In genomic region chr12:11310336-11310735, GRCh38 we compare ENCODE assay signal across 40 cellular contexts. TPM values are rescaled to one million over a fixed set of nuclear protein-coding genes. Genes with fewer than 3 reads are reported as not detected.
A peak's percentile ranks its signal among the peaks of the same experiment; 100 is the strongest.
DNase-seq lines count a peak whose midpoint lies in the region; ATAC-seq, FAIRE-seq and TF ChIP-seq lines count a peak whose summit lies in the region.
"Had no signal": no experiment of that assay in that cellular context is flagged by ENCODE, and none has a peak within 500 bp of the region (broad histone marks: within the 10 kb centered on the region; RNA-seq: fewer than 3 reads in every experiment).

Gene PRB4, minus strand, starts transcription at chr12:11310436. Its CDS starts 38 bp downstream, at chr12:11310398.

- H3K9me3 ChIP-seq in osteoblast (ENCODE audit: low read depth, low read length) (no peaks in the 10 kb centered on the region), parathyroid adenoma (ENCODE audit: control insufficient read depth, low read length) (no peaks in the 10 kb centered on the region)
- H3K9me3 ChIP-seq: A549; BE2C; BLaER1; BLaER1 treated with 17β-estradiol and CSF1 and Interleukin-3, amounts not matched to agents 10 nM and 100 nM; Caco-2 had no signal

- H3K27ac ChIP-seq in osteoblast (ENCODE audit: low read depth, low read length), result no peak within 1 kb of the TSS
- no peak within 1 kb of the TSS for H3K27ac ChIP-seq in parathyroid adenoma
- H3K27ac ChIP-seq: 22Rv1; A549; BLaER1; BLaER1 treated with 17β-estradiol and CSF1 and Interleukin-3, amounts not matched to agents 10 nM and 100 nM; C4-2B had no signal

- no peak for DNase-seq in neural crest cell (ENCODE audit: low read depth, low spot score)
- DNase-seq in osteoblast (ENCODE audit: insufficient read length, low spot score, missing footprints), result peak; percentile 9
- no peak for DNase-seq in urothelium cell line (ENCODE audit: low spot score)
- no peak for DNase-seq in activated naive CD4-positive, alpha-beta T cell (lab: John Stamatoyannopoulos, UW)
- no peak for DNase-seq in SHP77 (lab: John Stamatoyannopoulos, UW)
- DNase-seq in NCI-H2171 treated with DMSO at 0.1 percent for 48 hours (lab: John Stamatoyannopoulos, UW), result no peak
- DNase-seq: 8988T; ACHN; AML-193; BE2C; C1 segment of cervical spinal cord; Caco-2; Calu3; CD4-positive, alpha-beta memory T cell; CD4-positive, alpha-beta T cell; CD4-positive, CD25-positive, alpha-beta regulatory T cell; CD8-positive, alpha-beta memory T cell; CD8-positive, alpha-beta T cell; COR-L47; DMS 273 treated with DMSO at 0.1 percent for 48 hours; DMS153; DMS53; DMS79; DMS79 treated with DMSO at 0.1 percent for 48 hours; DND-41; EL had no signal

- H3K4me1 Mint-ChIP-seq in neural crest cell, result no peaks in the 10 kb centered on the region
- H3K4me1 Mint-ChIP-seq: B cell; CD14-positive monocyte; CD4-positive, alpha-beta memory T cell; CD4-positive, CD25-positive, alpha-beta regulatory T cell; CD8-positive, alpha-beta memory T cell had no signal

- no peak within 1 kb of the TSS for H3K4me3 Mint-ChIP-seq in neural crest cell
- H3K4me3 Mint-ChIP-seq: B cell; CD14-positive monocyte; CD4-positive, alpha-beta memory T cell; CD4-positive, alpha-beta T cell; CD4-positive, CD25-positive, alpha-beta regulatory T cell; CD8-positive, alpha-beta memory T cell; CD8-positive, alpha-beta T cell had no signal

- H3K36me3 Mint-ChIP-seq in neural crest cell (ENCODE audit: low read depth), result peaks cover 1% of the 10 kb centered on the region
- H3K36me3 Mint-ChIP-seq: CD14-positive monocyte; CD4-positive, CD25-positive, alpha-beta regulatory T cell had no signal

- H3K79me2 ChIP-seq in osteoblast (ENCODE audit: insufficient read depth, low read length) (no peaks in the 10 kb centered on the region), parathyroid adenoma (no peaks in the 10 kb centered on the region)

- H3K27me3 Mint-ChIP-seq in neural crest cell (ENCODE audit: low read depth), result peaks cover 15% of the 10 kb centered on the region
- H3K27me3 Mint-ChIP-seq: B cell; CD4-positive, alpha-beta memory T cell; CD4-positive, alpha-beta T cell; CD4-positive, CD25-positive, alpha-beta regulatory T cell had no signal

- H3K27me3 ChIP-seq in osteoblast (ENCODE audit: insufficient read depth, low read length) (no peaks in the 10 kb centered on the region), parathyroid adenoma (ENCODE audit: control insufficient read depth, insufficient read depth, low read length) (no peaks in the 10 kb centered on the region)
- H3K27me3 ChIP-seq: BE2C; BLaER1; BLaER1 treated with 17β-estradiol and CSF1 and Interleukin-3, amounts not matched to agents 10 nM and 100 nM had no signal

- H3K4me3 ChIP-seq in osteoblast (ENCODE audit: insufficient read depth, low read length), result no peak within 1 kb of the TSS
- H3K4me3 ChIP-seq in parathyroid adenoma (ENCODE audit: low read depth, low read length), result no peak within 1 kb of the TSS
- H3K4me3 ChIP-seq: A549; BLaER1; BLaER1 treated with 17β-estradiol and CSF1 and Interleukin-3, amounts not matched to agents 10 nM and 100 nM had no signal

- H3K36me3 ChIP-seq in osteoblast (ENCODE audit: insufficient read depth, low read length) (no peaks in the 10 kb centered on the region), parathyroid adenoma (ENCODE audit: control insufficient read depth, insufficient read depth, low read length) (no peaks in the 10 kb centered on the region)
- H3K36me3 ChIP-seq: BE2C; BLaER1; BLaER1 treated with 17β-estradiol and CSF1 and Interleukin-3, amounts not matched to agents 10 nM and 100 nM had no signal

- H3K4me2 ChIP-seq in osteoblast (ENCODE audit: insufficient read depth, low read length) (no peak within 1 kb of the TSS), parathyroid adenoma (ENCODE audit: low read length) (no peak within 1 kb of the TSS)
- H3K4me2 ChIP-seq: A549; BLaER1; BLaER1 treated with 17β-estradiol and CSF1 and Interleukin-3, amounts not matched to agents 10 nM and 100 nM had no signal

- ATAC-seq in HG02852 (IDR thresholded peaks at IDR 0.05; ENCODE audit: unreplicated experiment), result no peak
- ATAC-seq: A549; CD8-positive, alpha-beta T cell had no signal

- peak within 1 kb of the TSS; percentile 65 for H3K27ac Mint-ChIP-seq in neural crest cell (ENCODE audit: unreplicated experiment)
- H3K27ac Mint-ChIP-seq: B cell; CD14-positive monocyte; CD4-positive, alpha-beta memory T cell; CD4-positive, alpha-beta T cell; CD4-positive, CD25-positive, alpha-beta regulatory T cell; CD8-positive, alpha-beta memory T cell; CD8-positive, alpha-beta T cell had no signal

- H2AFZ ChIP-seq in osteoblast (ENCODE audit: low read length), result no peak within 1 kb of the TSS
- peak within 1 kb of the TSS; percentile 30 for H2AFZ ChIP-seq in parathyroid adenoma

- H3K4me1 ChIP-seq in osteoblast (ENCODE audit: insufficient read depth, low read length), result no peaks in the 10 kb centered on the region
- peaks cover 4% of the 10 kb centered on the region for H3K4me1 ChIP-seq in parathyroid adenoma
- H3K4me1 ChIP-seq: A549; BE2C; BLaER1; BLaER1 treated with 17β-estradiol and CSF1 and Interleukin-3, amounts not matched to agents 10 nM and 100 nM; Caco-2 had no signal

- TF ChIP-seq CTCF in neural crest cell (conservative IDR thresholded peaks at IDR 0.05), result no peak
- TF ChIP-seq CTCF in osteoblast (IDR thresholded peaks at IDR 0.05; ENCODE audit: extremely low read depth, low read depth, low read length), result no peak
- TF ChIP-seq CTCF in parathyroid adenoma (IDR thresholded peaks at IDR 0.05), result no peak

- peak; percentile 32 for FAIRE-seq in urothelium cell line (lab: Jason Lieb, UNC)
- FAIRE-seq: A204.1, A549, D721Med had no signal

- peaks cover 1% of the 10 kb centered on the region for H3K9me3 Mint-ChIP-seq in neural crest cell

- H4K20me1 ChIP-seq in osteoblast (ENCODE audit: insufficient read depth, low read length), result no peaks in the 10 kb centered on the region
- H4K20me1 ChIP-seq: BLaER1; BLaER1 treated with 17β-estradiol and CSF1 and Interleukin-3, amounts not matched to agents 10 nM and 100 nM had no signal

- H3K9ac ChIP-seq in parathyroid adenoma, result no peak within 1 kb of the TSS
- H3K9ac ChIP-seq: BLaER1; BLaER1 treated with 17β-estradiol and CSF1 and Interleukin-3, amounts not matched to agents 10 nM and 100 nM had no signal

RNA-seq across cellular contexts. Expression of gene PRB4, which starts in this region (rescaled TPM):
- total RNA-seq in neural crest cell (not detected in 2 replicates), osteoblast (not detected in 2 replicates)
- total RNA-seq: A172; A673; B cell; Caco-2; Calu3; CD4-positive, alpha-beta memory T cell; CD4-positive, alpha-beta T cell; CD4-positive, CD25-positive, alpha-beta regulatory T cell; CD8-positive, alpha-beta memory T cell; CD8-positive, alpha-beta T cell; Daoy had no signal

Comparison
In these comparisons a context has a peak if more than half of its experiments do, and no peak if none do; other contexts are left out.
1. Peak in DNase-seq in osteoblast; RNA of the gene not detected or under 1 TPM.